Comparison of ENCODE assay signal across 7 cellular contexts in genomic region chr11:1050581-1051355, GRCh38. TPM values are rescaled to one million over a fixed set of nuclear protein-coding genes. Genes with fewer than 3 reads are reported as not detected.
DNase-seq lines count a peak whose midpoint lies in the region; ATAC-seq and TF ChIP-seq lines count a peak whose summit lies in the region.

No MANE protein-coding gene starts in this region.

- no peak overlapping the region for H3K4me3 Mint-ChIP-seq in naive thymus-derived CD8-positive, alpha-beta T cell
- no peak overlapping the region for H3K4me3 Mint-ChIP-seq in stimulated activated memory B cell treated with anti-CD40 and anti-IgM and Interleukin-4, amounts not matched to agents 10 μg/mL and 1 μg/mL and 100 μg/mL, for 72 hours

- TF ChIP-seq CTCF in GM13976 (IDR thresholded peaks at IDR 0.05; ENCODE audit: borderline replicate concordance, control extremely low read depth, extremely low read depth, insufficient read depth, missing control alignments), result peak; percentile 97

- TF ChIP-seq POLR2A in erythroblast (IDR thresholded peaks at IDR 0.05; ENCODE audit: low read length), result no peak

- peaks cover 0 to 5% (median 3%) of the 10 kb centered on the region in 4 donors for H3K4me1 Mint-ChIP-seq in naive thymus-derived CD8-positive, alpha-beta T cell
- H3K4me1 Mint-ChIP-seq in stimulated activated memory B cell treated with anti-CD40 and anti-IgM and Interleukin-4, amounts not matched to agents 10 μg/mL and 1 μg/mL and 100 μg/mL, for 72 hours, result peaks cover 7% of the 10 kb centered on the region

- H3K27ac Mint-ChIP-seq in naive thymus-derived CD8-positive, alpha-beta T cell, result no peak overlapping the region
- H3K27ac Mint-ChIP-seq in stimulated activated memory B cell treated with anti-CD40 and anti-IgM and Interleukin-4, amounts not matched to agents 10 μg/mL and 1 μg/mL and 100 μg/mL, for 72 hours, result no peak overlapping the region

- peaks cover 5 to 36% (median 12%) of the 10 kb centered on the region in 5 donors for H3K27me3 Mint-ChIP-seq in naive thymus-derived CD8-positive, alpha-beta T cell
- peaks cover 74% of the 10 kb centered on the region for H3K27me3 Mint-ChIP-seq in stimulated activated memory B cell treated with anti-CD40 and anti-IgM and Interleukin-4, amounts not matched to agents 10 μg/mL and 1 μg/mL and 100 μg/mL, for 72 hours

- POLR2A ChIA-PET in naive thymus-derived CD8-positive, alpha-beta T cell (lab: Charles Lee), result interaction anchor here (0.7 kb wide), 1 partner anchor 202 kb away, joined by 3 read pairs; no protein-coding TSS in a partner anchor

- DNase-seq in GM13976 (ENCODE audit: low spot score) (peak; percentile 96), HPDE6-E6E7 (ENCODE audit: extremely low spot score) (peak; percentile 89), NOMO-1 (lab: John Stamatoyannopoulos, UW; ENCODE audit: unreplicated experiment in 2 of 2) (peak; percentile 38 to 71), erythroblast (lab: John Stamatoyannopoulos, UW) (peak; percentile 64 to 83)
- DNase-seq in activated CD8-positive, alpha-beta memory T cell treated with anti-CD3 and anti-CD28 coated beads, Interleukin-2, amount 50 U/mL, for 4 hours, result peak; percentile 76
- peak; percentile 54 to 81 (median 70) for DNase-seq in naive thymus-derived CD8-positive, alpha-beta T cell

- in situ Hi-C loops in GM13976 (cut with MboI; ENCODE audit: low sequenced_read_pairs, unreplicated experiment), result loop anchor here (10.0 kb wide), 1 partner anchor 206 kb away; the partner anchor contains the start of genes POLR2L and TSPAN4

- peak; percentile 99 to 100 for ATAC-seq in naive thymus-derived CD8-positive, alpha-beta T cell
- ATAC-seq in stimulated activated memory B cell treated with anti-CD40 and anti-IgM and Interleukin-4, amounts not matched to agents 10 μg/mL and 1 μg/mL and 100 μg/mL, for 72 hours, result peak; percentile 91

- no peaks in the 10 kb centered on the region for H3K9me3 Mint-ChIP-seq in naive thymus-derived CD8-positive, alpha-beta T cell
- no peaks in the 10 kb centered on the region for H3K9me3 Mint-ChIP-seq in stimulated activated memory B cell treated with anti-CD40 and anti-IgM and Interleukin-4, amounts not matched to agents 10 μg/mL and 1 μg/mL and 100 μg/mL, for 72 hours

- H3K36me3 Mint-ChIP-seq in naive thymus-derived CD8-positive, alpha-beta T cell, result no peaks in the 10 kb centered on the region
- H3K36me3 Mint-ChIP-seq in stimulated activated memory B cell treated with anti-CD40 and anti-IgM and Interleukin-4, amounts not matched to agents 10 μg/mL and 1 μg/mL and 100 μg/mL, for 72 hours, result no peaks in the 10 kb centered on the region

RNA-seq across cellular contexts. Expression of gene MUC6, which starts 14.2 kb away (rescaled TPM):
- not detected for total RNA-seq in naive thymus-derived CD8-positive, alpha-beta T cell
- polyA plus RNA-seq in naive thymus-derived CD8-positive, alpha-beta T cell, result not detected

RNA-seq across cellular contexts. Expression of gene MUC2, which starts 23.9 kb away (rescaled TPM):
- not detected for total RNA-seq in naive thymus-derived CD8-positive, alpha-beta T cell
- polyA plus RNA-seq in naive thymus-derived CD8-positive, alpha-beta T cell, result not detected

Comparison
In these comparisons a context has a peak if more than half of its experiments do, and no peak if none do; other contexts are left out.
1. Peak in every context shown above with its lines: DNase-seq and ATAC-seq.